In genomic region chr10:13335881-13336280, GRCh38 we compare ENCODE assay signal across 2 cellular contexts.
TF ChIP-seq lines count a peak whose summit lies in the region.

No MANE protein-coding gene starts in this region.

TF ChIP-seq in GM12891, 5 proteins besides CTCF, POLR2A, EP300 and RAD21:
- TF ChIP-seq POU2F2 (IDR thresholded peaks at IDR 0.05; ENCODE audit: low read depth, low read length) = no peak
- TF ChIP-seq TAF1 (IDR thresholded peaks at IDR 0.05; ENCODE audit: low read depth, low read length) = no peak
- TF ChIP-seq POLR2AphosphoS5 (IDR thresholded peaks at IDR 0.05; ENCODE audit: low read depth, low read length) = no peak
- peak; percentile 81 for TF ChIP-seq SPI1 (IDR thresholded peaks at IDR 0.05; ENCODE audit: low read depth, low read length)
- no peak for TF ChIP-seq PAX5 (IDR thresholded peaks at IDR 0.05; ENCODE audit: insufficient read depth, low read length, severe bottlenecking)

TF ChIP-seq in GM12878, 131 proteins besides CTCF, POLR2A, EP300 and RAD21:
- TF ChIP-seq ZZZ3 (IDR thresholded peaks at IDR 0.05; ENCODE audit: control insufficient read depth, insufficient read length, low read depth) = no peak
- TF ChIP-seq YY1 (IDR thresholded peaks at IDR 0.05; ENCODE audit: low read depth, low read length) = peak; percentile 44; the same call in 1 of the 2 replicates
- peak; percentile 78 for TF ChIP-seq EED (IDR thresholded peaks at IDR 0.05; ENCODE audit: low read depth)
- TF ChIP-seq JUNB (IDR thresholded peaks at IDR 0.05) = peak; percentile 77
- TF ChIP-seq SP1 (IDR thresholded peaks at IDR 0.05; ENCODE audit: low read depth, low read length) = peak; percentile 70
- 0 out of 2 replicates have a peak, but pooled peaks have one; percentile 21 for TF ChIP-seq NR2F1 (conservative IDR thresholded peaks at IDR 0.05)
- no peak for TF ChIP-seq FOXK2 (IDR thresholded peaks at IDR 0.05)
- peak; percentile 86; the same call in 1 of the 2 replicates for TF ChIP-seq IRF4 (IDR thresholded peaks at IDR 0.05; ENCODE audit: low read depth, low read length)
- TF ChIP-seq IKZF2 (IDR thresholded peaks at IDR 0.05) = peak; percentile 44 to 45; a peak in 2 of 4 replicates
- no peak for TF ChIP-seq ATF3 (IDR thresholded peaks at IDR 0.05; ENCODE audit: borderline replicate concordance, extremely low read depth, low read depth, low read length)
- peak; percentile 80 for TF ChIP-seq SPI1 (IDR thresholded peaks at IDR 0.05; ENCODE audit: borderline replicate concordance, insufficient read depth, low read depth, low read length)
- TF ChIP-seq, protein P1, sequence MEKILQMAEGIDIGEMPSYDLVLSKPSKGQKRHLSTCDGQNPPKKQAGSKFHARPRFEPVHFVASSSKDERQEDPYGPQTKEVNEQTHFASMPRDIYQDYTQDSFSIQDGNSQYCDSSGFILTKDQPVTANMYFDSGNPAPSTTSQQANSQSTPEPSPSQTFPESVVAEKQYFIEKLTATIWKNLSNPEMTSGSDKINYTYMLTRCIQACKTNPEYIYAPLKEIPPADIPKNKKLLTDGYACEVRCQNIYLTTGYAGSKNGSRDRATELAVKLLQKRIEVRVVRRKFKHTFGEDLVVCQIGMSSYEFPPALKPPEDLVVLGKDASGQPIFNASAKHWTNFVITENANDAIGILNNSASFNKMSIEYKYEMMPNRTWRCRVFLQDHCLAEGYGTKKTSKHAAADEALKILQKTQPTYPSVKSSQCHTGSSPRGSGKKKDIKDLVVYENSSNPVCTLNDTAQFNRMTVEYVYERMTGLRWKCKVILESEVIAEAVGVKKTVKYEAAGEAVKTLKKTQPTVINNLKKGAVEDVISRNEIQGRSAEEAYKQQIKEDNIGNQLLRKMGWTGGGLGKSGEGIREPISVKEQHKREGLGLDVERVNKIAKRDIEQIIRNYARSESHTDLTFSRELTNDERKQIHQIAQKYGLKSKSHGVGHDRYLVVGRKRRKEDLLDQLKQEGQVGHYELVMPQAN (conservative IDR thresholded peaks at IDR 0.05) = no peak
- TF ChIP-seq SREBF1 (IDR thresholded peaks at IDR 0.05; ENCODE audit: low read length) = no peak
- TF ChIP-seq NRF1 (conservative IDR thresholded peaks at IDR 0.05; ENCODE audit: low read depth, low read length) = no peak
- TF ChIP-seq ZNF592 (IDR thresholded peaks at IDR 0.05) = no peak
- TF ChIP-seq RFX5 (IDR thresholded peaks at IDR 0.05; ENCODE audit: low read depth, low read length) = no peak
- no peak for TF ChIP-seq ZNF217 (IDR thresholded peaks at IDR 0.05)
- TF ChIP-seq, protein P2, sequence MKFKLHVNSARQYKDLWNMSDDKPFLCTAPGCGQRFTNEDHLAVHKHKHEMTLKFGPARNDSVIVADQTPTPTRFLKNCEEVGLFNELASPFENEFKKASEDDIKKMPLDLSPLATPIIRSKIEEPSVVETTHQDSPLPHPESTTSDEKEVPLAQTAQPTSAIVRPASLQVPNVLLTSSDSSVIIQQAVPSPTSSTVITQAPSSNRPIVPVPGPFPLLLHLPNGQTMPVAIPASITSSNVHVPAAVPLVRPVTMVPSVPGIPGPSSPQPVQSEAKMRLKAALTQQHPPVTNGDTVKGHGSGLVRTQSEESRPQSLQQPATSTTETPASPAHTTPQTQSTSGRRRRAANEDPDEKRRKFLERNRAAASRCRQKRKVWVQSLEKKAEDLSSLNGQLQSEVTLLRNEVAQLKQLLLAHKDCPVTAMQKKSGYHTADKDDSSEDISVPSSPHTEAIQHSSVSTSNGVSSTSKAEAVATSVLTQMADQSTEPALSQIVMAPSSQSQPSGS (IDR thresholded peaks at IDR 0.05; ENCODE audit: low read length) = no peak
- TF ChIP-seq HDGF (IDR thresholded peaks at IDR 0.05) = no peak
- TF ChIP-seq ZNF274 (IDR thresholded peaks at IDR 0.05; ENCODE audit: insufficient read depth, insufficient read length) = no peak
- TF ChIP-seq SIN3A (IDR thresholded peaks at IDR 0.05; ENCODE audit: low read depth, low read length) = no peak
- TF ChIP-seq, protein P3, sequence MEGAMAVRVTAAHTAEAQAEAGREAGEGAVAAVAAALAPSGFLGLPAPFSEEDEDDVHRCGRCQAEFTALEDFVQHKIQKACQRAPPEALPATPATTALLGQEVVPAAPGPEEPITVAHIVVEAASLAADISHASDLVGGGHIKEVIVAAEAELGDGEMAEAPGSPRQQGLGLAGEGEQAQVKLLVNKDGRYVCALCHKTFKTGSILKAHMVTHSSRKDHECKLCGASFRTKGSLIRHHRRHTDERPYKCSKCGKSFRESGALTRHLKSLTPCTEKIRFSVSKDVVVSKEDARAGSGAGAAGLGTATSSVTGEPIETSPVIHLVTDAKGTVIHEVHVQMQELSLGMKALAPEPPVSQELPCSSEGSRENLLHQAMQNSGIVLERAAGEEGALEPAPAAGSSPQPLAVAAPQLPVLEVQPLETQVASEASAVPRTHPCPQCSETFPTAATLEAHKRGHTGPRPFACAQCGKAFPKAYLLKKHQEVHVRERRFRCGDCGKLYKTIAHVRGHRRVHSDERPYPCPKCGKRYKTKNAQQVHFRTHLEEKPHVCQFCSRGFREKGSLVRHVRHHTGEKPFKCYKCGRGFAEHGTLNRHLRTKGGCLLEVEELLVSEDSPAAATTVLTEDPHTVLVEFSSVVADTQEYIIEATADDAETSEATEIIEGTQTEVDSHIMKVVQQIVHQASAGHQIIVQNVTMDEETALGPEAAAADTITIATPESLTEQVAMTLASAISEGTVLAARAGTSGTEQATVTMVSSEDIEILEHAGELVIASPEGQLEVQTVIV (IDR thresholded peaks at IDR 0.05; ENCODE audit: borderline replicate concordance, partially characterized antibody) = no peak
- peak; percentile 95 for TF ChIP-seq TCF3 (IDR thresholded peaks at IDR 0.05; ENCODE audit: borderline replicate concordance, insufficient read depth, low read depth, low read length)
- TF ChIP-seq BCL3 (IDR thresholded peaks at IDR 0.05; ENCODE audit: borderline replicate concordance, insufficient read depth, low read depth, low read length, poor library complexity, severe bottlenecking) = no peak
- 0 out of 2 replicates have a peak, but pooled peaks have one; percentile 6 for TF ChIP-seq MEF2A (IDR thresholded peaks at IDR 0.05; ENCODE audit: insufficient read depth, low read depth, low read length)
- TF ChIP-seq BCL11A (IDR thresholded peaks at IDR 0.05; ENCODE audit: low read depth, low read length) = 0 out of 2 replicates have a peak, but pooled peaks have one; percentile 35
- TF ChIP-seq POU2F2 (IDR thresholded peaks at IDR 0.05; ENCODE audit: borderline replicate concordance, low read depth, low read length) = no peak
- TF ChIP-seq FOXM1 (IDR thresholded peaks at IDR 0.05; ENCODE audit: low read depth, low read length) = peak; percentile 54; the same call in 1 of the 2 replicates
- peak; percentile 93 for TF ChIP-seq TCF12 (IDR thresholded peaks at IDR 0.05; ENCODE audit: low read depth, low read length)
- TF ChIP-seq HDAC6 (IDR thresholded peaks at IDR 0.05; ENCODE audit: unreplicated experiment) = no peak
- TF ChIP-seq NR2C1 (IDR thresholded peaks at IDR 0.05) = no peak
- 0 out of 2 replicates have a peak, but pooled peaks have one; percentile 41 for TF ChIP-seq RELB (IDR thresholded peaks at IDR 0.05; ENCODE audit: low read depth)
